In the genomic region with DNA sequence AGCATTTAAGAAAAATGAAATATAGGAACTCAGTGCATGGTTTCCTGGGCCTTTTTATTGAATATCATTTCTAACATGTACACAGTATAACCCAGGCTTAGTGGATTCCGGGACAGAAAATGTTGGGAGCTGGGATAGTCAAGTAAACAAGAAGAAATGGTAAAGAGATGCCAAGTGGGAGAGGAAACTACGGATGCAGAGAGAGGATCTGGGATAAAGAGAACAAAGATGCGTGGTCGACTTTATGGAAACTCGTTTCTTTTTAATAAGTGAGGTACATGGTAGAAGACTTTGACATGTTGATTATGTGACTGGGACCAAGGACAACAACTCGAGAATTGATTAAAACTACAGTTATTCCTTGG, we compare ENCODE assay signal across 8 cellular contexts. TPM values are rescaled to one million over a fixed set of nuclear protein-coding genes. Genes with fewer than 3 reads are reported as not detected.
DNase-seq lines count a peak whose midpoint lies in the region; ATAC-seq and TF ChIP-seq lines count a peak whose summit lies in the region.

No MANE protein-coding gene starts in this region.

- H3K9me3 ChIP-seq in adrenal gland (replicated peaks in 1 of 3) (no peaks in the 10 kb centered on the region), left lung (no peaks in the 10 kb centered on the region), testis (no peaks in the 10 kb centered on the region)

- no peaks in the 10 kb centered on the region for H3K36me3 ChIP-seq in adrenal gland (replicated peaks in 1 of 2)
- H3K36me3 ChIP-seq in left lung: no peaks in the 10 kb centered on the region
- no peaks in the 10 kb centered on the region for H3K36me3 ChIP-seq in testis (ENCODE audit: low read depth, missing control alignments)

- intact Hi-C loops in adrenal gland (cut with DNase I) (no loop called here), left lung (cut with DNase I) (no loop called here), testis (cut with DNase I; ENCODE audit: low total_unique reads) (no loop called here)

- TF ChIP-seq POLR2A in adrenal gland (IDR thresholded peaks at IDR 0.05): no peak
- no peak for TF ChIP-seq POLR2A in testis (IDR thresholded peaks at IDR 0.05)

- peak overlapping the region; percentile 81 for H3K4me3 Mint-ChIP-seq in activated CD4-positive, alpha-beta T cell treated with anti-CD3 and anti-CD28 coated beads, Interleukin-2, amount 10 ng/mL, durations not matched to agents 7 days and 5 days

- POLR2A ChIA-PET in activated CD4-positive, alpha-beta T cell treated with anti-CD3 and anti-CD28 coated beads, Interleukin-2, amount 10 ng/mL, durations not matched to agents 7 days and 5 days (lab: Charles Lee): no interaction called here

- no peak for DNase-seq in activated CD4-positive, alpha-beta T cell treated with anti-CD3 and anti-CD28 coated beads, Interleukin-2, amount 10 ng/mL, durations not matched to agents 7 days and 5 days
- DNase-seq in activated CD4-positive, alpha-beta T cell treated with anti-CD3 and anti-CD28 coated beads for 48 hours: no peak
- DNase-seq in adrenal gland (no peak), left lung (no peak), testis (no peak), NCI-H748 (lab: John Stamatoyannopoulos, UW; ENCODE audit: unreplicated experiment) (no peak)

- H3K4me1 ChIP-seq in adrenal gland (replicated peaks in 1 of 2): peaks cover 0 to 12% of the 10 kb centered on the region in 2 donors
- H3K4me1 ChIP-seq in left lung: peaks cover 0 to 18% of the 10 kb centered on the region in 2 donors
- H3K4me1 ChIP-seq in testis: no peaks in the 10 kb centered on the region

- peaks cover 8% of the 10 kb centered on the region for H3K27me3 ChIP-seq in adrenal gland
- peaks cover 22 to 46% of the 10 kb centered on the region in 2 donors for H3K27me3 ChIP-seq in left lung
- H3K27me3 ChIP-seq in testis: no peaks in the 10 kb centered on the region

- H3K27me3 Mint-ChIP-seq in activated CD4-positive, alpha-beta T cell treated with anti-CD3 and anti-CD28 coated beads, Interleukin-2, amount 10 ng/mL, durations not matched to agents 7 days and 5 days: peaks cover 36% of the 10 kb centered on the region

- peaks cover 6% of the 10 kb centered on the region for H3K36me3 Mint-ChIP-seq in activated CD4-positive, alpha-beta T cell treated with anti-CD3 and anti-CD28 coated beads, Interleukin-2, amount 10 ng/mL, durations not matched to agents 7 days and 5 days (ENCODE audit: low read depth)

- H3K4me3 ChIP-seq in adrenal gland: peak overlapping the region in 3 of 4 donors; percentile 11 to 73 (median 69)
- H3K4me3 ChIP-seq in left lung: peak overlapping the region; percentile 67 to 75
- peak overlapping the region; percentile 64 to 68 for H3K4me3 ChIP-seq in testis

- no peak for TF ChIP-seq CTCF in adrenal gland (IDR thresholded peaks at IDR 0.05)
- TF ChIP-seq CTCF in left lung (IDR thresholded peaks at IDR 0.05): no peak
- no peak for TF ChIP-seq CTCF in testis (IDR thresholded peaks at IDR 0.05)

- H3K4me1 Mint-ChIP-seq in activated CD4-positive, alpha-beta T cell treated with anti-CD3 and anti-CD28 coated beads, Interleukin-2, amount 10 ng/mL, durations not matched to agents 7 days and 5 days: peaks cover 25% of the 10 kb centered on the region

- 66 to 67% (median 66%) methylated on average over 6 of the region's 6 CpGs for WGBS in adrenal gland, 4 donors
- WGBS in testis, 2 donors: 39 to 59% methylated on average over 6 of the region's 6 CpGs

- no peak for ATAC-seq in left lung
- no peak for ATAC-seq in HG03097 (IDR thresholded peaks at IDR 0.05; ENCODE audit: low FRiP score, unreplicated experiment)
- no peak for ATAC-seq in GM21515 (IDR thresholded peaks at IDR 0.05; ENCODE audit: unreplicated experiment)

- H3K27ac ChIP-seq in adrenal gland: peak overlapping the region in 2 of 5 donors; percentile 4 to 75
- peak overlapping the region; percentile 61 to 72 for H3K27ac ChIP-seq in left lung
- peak overlapping the region; percentile 83 to 89 for H3K27ac ChIP-seq in testis

- H3K9me3 Mint-ChIP-seq in activated CD4-positive, alpha-beta T cell treated with anti-CD3 and anti-CD28 coated beads, Interleukin-2, amount 10 ng/mL, durations not matched to agents 7 days and 5 days: peaks cover 6% of the 10 kb centered on the region

- peak overlapping the region; percentile 75 for H3K27ac Mint-ChIP-seq in activated CD4-positive, alpha-beta T cell treated with anti-CD3 and anti-CD28 coated beads, Interleukin-2, amount 10 ng/mL, durations not matched to agents 7 days and 5 days

- CTCF ChIA-PET in activated CD4-positive, alpha-beta T cell treated with anti-CD3 and anti-CD28 coated beads, Interleukin-2, amount 10 ng/mL, durations not matched to agents 7 days and 5 days (lab: Charles Lee): interaction anchor here (1.0 to 1.5 kb wide), 2 partner anchors 10 to 13 kb away, joined by 3 to 4 read pairs; no protein-coding TSS in a partner anchor

RNA-seq across cellular contexts. Expression of gene GPR176, which starts 1.2 kb away (rescaled TPM):
- total RNA-seq in activated CD4-positive, alpha-beta T cell treated with anti-CD3 and anti-CD28 coated beads, Interleukin-2, amount 10 ng/mL, durations not matched to agents 7 days and 5 days: not detected
- total RNA-seq in adrenal gland (10 to 100 TPM in 1 of 8 donors, 1 to 10 TPM in 7; 1.4 to 12.7 (median 5.1) TPM), left lung (1 to 10 TPM; 4.9 to 6.6 TPM), testis (10 to 100 TPM; 22.0 to 34.1 TPM)
- polyA plus RNA-seq in adrenal gland (1 to 10 TPM; 3.6 to 9.8 (median 7.2) TPM), testis (ENCODE audit: insufficient read depth, low read depth, low replicate concordance) (23.1 TPM)

RNA-seq across cellular contexts. Expression of gene EIF2AK4, which starts 12.7 kb away (rescaled TPM):
- total RNA-seq in activated CD4-positive, alpha-beta T cell treated with anti-CD3 and anti-CD28 coated beads, Interleukin-2, amount 10 ng/mL, durations not matched to agents 7 days and 5 days: 10 to 100 TPM; 26.5 to 29.9 TPM
- total RNA-seq in adrenal gland (10 to 100 TPM; 19.3 to 52.9 (median 28.1) TPM), left lung (10 to 100 TPM; 38.3 to 40.3 TPM), testis (10 to 100 TPM; 47.4 to 56.5 TPM)
- polyA plus RNA-seq in adrenal gland (10 to 100 TPM; 32.5 to 84.1 (median 63.4) TPM), testis (ENCODE audit: insufficient read depth, low read depth, low replicate concordance) (22.4 TPM)
